In the genomic region with DNA sequence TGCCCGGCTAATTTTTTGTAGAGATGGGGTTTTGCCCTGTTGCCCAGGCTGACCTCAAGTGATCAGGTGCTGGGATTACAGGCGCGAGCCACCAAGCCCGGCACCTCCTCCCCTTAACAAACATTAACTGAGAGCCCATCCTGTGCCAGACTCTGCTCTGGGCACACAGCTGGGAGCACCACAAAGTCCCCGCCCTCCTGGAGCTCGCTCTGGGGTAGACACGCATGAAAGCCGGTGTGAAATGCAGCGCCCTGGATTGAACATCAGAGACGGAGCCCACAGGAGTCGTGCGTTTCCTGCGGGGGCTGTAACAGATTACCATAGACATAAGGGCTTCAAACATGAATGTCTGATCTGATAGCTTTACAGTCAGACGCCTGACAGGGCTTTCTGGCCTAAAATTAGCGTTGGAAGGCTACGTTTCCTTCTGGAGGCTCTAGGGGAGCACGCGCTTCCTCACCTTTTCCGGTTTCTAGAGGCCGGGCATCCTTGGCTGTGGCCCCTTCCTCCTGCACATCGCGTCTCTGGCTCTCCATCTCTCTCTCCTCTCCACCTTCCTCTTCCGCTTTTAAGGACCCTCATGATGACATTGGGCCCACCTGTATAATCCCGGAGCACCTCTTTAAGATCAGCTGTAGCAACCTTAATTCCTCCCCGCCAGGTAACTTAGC, we compare ENCODE assay signal across 8 cellular contexts. TPM values are rescaled to one million over a fixed set of nuclear protein-coding genes. Genes with fewer than 3 reads are reported as not detected.
DNase-seq lines count a peak whose midpoint lies in the region; ATAC-seq and TF ChIP-seq lines count a peak whose summit lies in the region.

No MANE protein-coding gene starts in this region.

- H3K4me3 ChIP-seq in DOHH2 (ENCODE audit: low read length) (peak overlapping the region; percentile 9), fibroblast of lung (replicated peaks in 1 of 4; ENCODE audit: control extremely low read depth in 1 of 4, insufficient read depth in 1 of 4, low read depth in 3 of 4, low read length in 4 of 4) (peak overlapping the region in 2 of 4 experiments; percentile 37 to 56), gastrocnemius medialis (peak overlapping the region; percentile 36 to 45 (median 41))

- H3K9ac ChIP-seq in fibroblast of lung (ENCODE audit: insufficient read depth, low read length) = peak overlapping the region; percentile 65

- H3K9me3 ChIP-seq in DOHH2 (ENCODE audit: control insufficient read depth, insufficient read depth, low read length) (peaks cover 6% of the 10 kb centered on the region), fibroblast of lung (ENCODE audit: control insufficient read depth, insufficient read depth, low read depth, low read length) (no peaks in the 10 kb centered on the region), gastrocnemius medialis (no peaks in the 10 kb centered on the region)

- DNase-seq in SHP77 (lab: John Stamatoyannopoulos, UW) (peak; percentile 93 to 94), fibroblast of lung (ENCODE audit: low read depth in 2 of 2) (no peak), gastrocnemius medialis (peak in 1 of 2 donors; percentile 13), HuH-7.5 (ENCODE audit: low spot score) (no peak), NOMO-1 treated with DMSO at 0.1 percent for 48 hours (lab: John Stamatoyannopoulos, UW; ENCODE audit: unreplicated experiment) (no peak)
- DNase-seq in stimulated activated CD4-positive, alpha-beta T cell treated with anti-CD3 and anti-CD28 coated beads, Interleukin-15, amount 100 ng/mL, for 24 hours = no peak

- H3K79me2 ChIP-seq in DOHH2 (ENCODE audit: control insufficient read depth, low read length) = no peaks in the 10 kb centered on the region
- H3K79me2 ChIP-seq in fibroblast of lung (ENCODE audit: control insufficient read depth, insufficient read depth, low read length) = no peaks in the 10 kb centered on the region

- H3K27me3 ChIP-seq in DOHH2 (ENCODE audit: control insufficient read depth, low read length) = peaks cover 32% of the 10 kb centered on the region
- H3K27me3 ChIP-seq in fibroblast of lung (ENCODE audit: control insufficient read depth, insufficient read depth, low read length) = no peaks in the 10 kb centered on the region
- H3K27me3 ChIP-seq in gastrocnemius medialis = no peaks in the 10 kb centered on the region

- H3K9me2 ChIP-seq in DOHH2 (replicated peaks; ENCODE audit: control insufficient read depth, low read length) = no peaks in the 10 kb centered on the region

- no peak for TF ChIP-seq POLR2A in gastrocnemius medialis (IDR thresholded peaks at IDR 0.05)

- intact Hi-C loops in gastrocnemius medialis (cut with DNase I; ENCODE audit: low total_unique reads) = no loop called here

- H3K36me3 ChIP-seq in DOHH2 (ENCODE audit: control insufficient read depth, low read length) (no peaks in the 10 kb centered on the region), fibroblast of lung (ENCODE audit: control insufficient read depth, insufficient read depth, low read length) (no peaks in the 10 kb centered on the region), gastrocnemius medialis (no peaks in the 10 kb centered on the region)

- peaks cover 15% of the 10 kb centered on the region for H3F3A ChIP-seq in DOHH2 (ENCODE audit: control insufficient read depth, insufficient read depth)

- ATAC-seq in gastrocnemius medialis (peak; percentile 23 to 24), HG03108 (IDR thresholded peaks at IDR 0.05; ENCODE audit: unreplicated experiment) (no peak)

- peak overlapping the region; percentile 56 for H2AFZ ChIP-seq in fibroblast of lung (ENCODE audit: low read length)

- in situ Hi-C loops in gastrocnemius medialis (cut with MboI; ENCODE audit: low sequenced_read_pairs in 4 of 4) = loop anchor here in 2 of 4 donors (5.0 to 10.0 kb wide), 3 partner anchors 155 to 198 kb away; a partner anchor contains a TSS

- H3K27ac ChIP-seq in DOHH2 (ENCODE audit: low read depth, low read length) = no peak overlapping the region
- peak overlapping the region; percentile 98 for H3K27ac ChIP-seq in fibroblast of lung (ENCODE audit: insufficient read depth, low read length)
- peak overlapping the region; percentile 67 to 88 (median 78) for H3K27ac ChIP-seq in gastrocnemius medialis

- TF ChIP-seq CTCF in DOHH2 (IDR thresholded peaks at IDR 0.05; ENCODE audit: low read depth, low read length, poor library complexity, severe bottlenecking) (no peak), fibroblast of lung (conservative IDR thresholded peaks at IDR 0.05 in 1 of 2, IDR thresholded peaks at IDR 0.05 in 1 of 2; ENCODE audit: low read depth in 1 of 2, low read length in 2 of 2) (no peak), gastrocnemius medialis (IDR thresholded peaks at IDR 0.05 in 4 of 5, conservative IDR thresholded peaks at IDR 0.05 in 1 of 5) (no peak)

- H3K4me1 ChIP-seq in DOHH2 (ENCODE audit: control insufficient read depth, low read length) = peaks cover 34% of the 10 kb centered on the region
- H3K4me1 ChIP-seq in fibroblast of lung (ENCODE audit: control insufficient read depth, extremely low read depth, insufficient read depth, low read length) = peaks cover 18% of the 10 kb centered on the region
- peaks cover 11 to 18% of the 10 kb centered on the region in 2 donors for H3K4me1 ChIP-seq in gastrocnemius medialis

- H4K20me1 ChIP-seq in DOHH2 (ENCODE audit: control insufficient read depth, insufficient read depth, low read depth, low read length) (no peaks in the 10 kb centered on the region), fibroblast of lung (ENCODE audit: control insufficient read depth, extremely low read depth, insufficient read depth, low read length) (no peaks in the 10 kb centered on the region)

- H3K4me2 ChIP-seq in DOHH2 (ENCODE audit: low read length) = peak overlapping the region; percentile 59
- H3K4me2 ChIP-seq in fibroblast of lung (ENCODE audit: extremely low read depth, insufficient read depth, low read length) = peak overlapping the region; percentile 64

RNA-seq across cellular contexts. Expression of a gene that starts 14.4 kb away (rescaled TPM):
- 30.6 and 34.4 TPM in 2 replicates for total RNA-seq in fibroblast of lung
- 9.3 and 9.7 TPM in 2 replicates for polyA plus RNA-seq in fibroblast of lung
- polyA plus RNA-seq in fibroblast of lung (2012) = 12.7 and 14.3 TPM in 2 replicates
- polyA minus RNA-seq in fibroblast of lung (ENCODE audit: low replicate concordance) = 30.8 and 77.7 TPM in 2 replicates
- 1 to 10 TPM; 2.3 to 7.9 (median 3.7) TPM for total RNA-seq in gastrocnemius medialis

Comparison
In these comparisons a context has a peak if more than half of its experiments do, and no peak if none do; other contexts are left out.
1. DNase-seq: peak in SHP77 (2 of 2); none in fibroblast of lung (0 of 2), HuH-7.5 (single experiment), NOMO-1 treated with DMSO at 0.1 percent for 48 hours (single experiment) and stimulated activated CD4-positive, alpha-beta T cell treated with anti-CD3 and anti-CD28 coated beads, Interleukin-15, amount 100 ng/mL, for 24 hours (single experiment).